Comparison of ENCODE assay signal across 15 cellular contexts in genomic region chr11:124754309-124754708, GRCh38.
"Had no signal": no experiment of that assay in that cellular context is flagged by ENCODE, and none has a peak within 500 bp of the region (broad histone marks: within the 10 kb centered on the region; RNA-seq: fewer than 3 reads in every experiment).

No MANE protein-coding gene starts in this region.

- H3K27ac ChIP-seq: epithelial cell of prostate, prostate gland had no signal

- H3K4me1 ChIP-seq: prostate gland had no signal

- H3K4me3 ChIP-seq: lung, prostate gland had no signal

- FAIRE-seq: colon had no signal

- ATAC-seq: activated naive CD8-positive, alpha-beta T cell treated with anti-CD3 and anti-CD28 coated beads, Interleukin-2, amount 50 U/mL, for 24 hours; naive thymus-derived CD8-positive, alpha-beta T cell; sciatic nerve had no signal

- H3K36me3 ChIP-seq: prostate gland had no signal

- H3K9me3 ChIP-seq: prostate gland had no signal

- DNase-seq: activated CD4-positive, alpha-beta T cell treated with anti-CD3 and anti-CD28 coated beads for 48 hours; activated CD8-positive, alpha-beta memory T cell treated with anti-CD3 and anti-CD28 coated beads for 24 hours; activated naive CD4-positive, alpha-beta T cell treated with Interleukin-2 at 50 U/mL for 16 hours; activated naive CD8-positive, alpha-beta T cell treated with anti-CD3 and anti-CD28 coated beads, Interleukin-2, amount 50 U/mL, for 24 hours; hippocampal formation; kidney glomerular epithelial cell; naive thymus-derived CD8-positive, alpha-beta T cell; nucleus accumbens; stimulated activated naive CD4-positive, alpha-beta T cell; T-helper 1 cell had no signal
